Comparison of ENCODE assay signal across 8 cellular contexts in the genomic region with DNA sequence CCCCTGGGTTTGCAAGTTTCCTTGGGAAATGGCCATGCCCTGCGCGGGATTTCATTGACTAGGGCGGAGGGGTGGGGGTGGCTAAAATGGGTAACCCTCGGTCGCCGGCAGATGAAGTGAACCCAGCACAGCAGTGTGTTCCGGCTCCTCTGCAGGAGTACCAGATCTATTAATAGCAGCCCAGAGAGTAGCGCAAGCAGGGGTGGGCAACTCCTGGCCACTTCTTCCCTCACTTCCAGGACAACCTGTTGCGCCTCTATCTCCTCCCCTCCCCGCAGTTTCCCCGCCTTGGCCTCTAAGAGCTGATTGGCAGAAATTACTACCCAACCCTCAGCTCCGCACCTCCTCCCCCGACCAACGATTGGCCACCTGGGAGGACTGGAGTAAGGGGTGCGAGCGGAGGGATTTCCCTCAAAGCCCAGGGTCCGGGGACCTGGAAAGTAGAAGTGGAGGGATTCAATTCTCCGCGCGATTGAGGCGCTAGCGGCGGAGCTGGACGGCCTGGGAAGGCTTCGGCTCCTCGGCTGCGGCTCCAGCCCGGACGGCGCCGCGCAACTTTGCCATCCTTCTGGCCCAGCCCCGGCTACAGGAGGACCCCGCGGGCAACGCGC. TPM values are rescaled to one million over a fixed set of nuclear protein-coding genes. Genes with fewer than 3 reads are reported as not detected.
DNase-seq lines count a peak whose midpoint lies in the region; FAIRE-seq and TF ChIP-seq lines count a peak whose summit lies in the region.

A gene with protein sequence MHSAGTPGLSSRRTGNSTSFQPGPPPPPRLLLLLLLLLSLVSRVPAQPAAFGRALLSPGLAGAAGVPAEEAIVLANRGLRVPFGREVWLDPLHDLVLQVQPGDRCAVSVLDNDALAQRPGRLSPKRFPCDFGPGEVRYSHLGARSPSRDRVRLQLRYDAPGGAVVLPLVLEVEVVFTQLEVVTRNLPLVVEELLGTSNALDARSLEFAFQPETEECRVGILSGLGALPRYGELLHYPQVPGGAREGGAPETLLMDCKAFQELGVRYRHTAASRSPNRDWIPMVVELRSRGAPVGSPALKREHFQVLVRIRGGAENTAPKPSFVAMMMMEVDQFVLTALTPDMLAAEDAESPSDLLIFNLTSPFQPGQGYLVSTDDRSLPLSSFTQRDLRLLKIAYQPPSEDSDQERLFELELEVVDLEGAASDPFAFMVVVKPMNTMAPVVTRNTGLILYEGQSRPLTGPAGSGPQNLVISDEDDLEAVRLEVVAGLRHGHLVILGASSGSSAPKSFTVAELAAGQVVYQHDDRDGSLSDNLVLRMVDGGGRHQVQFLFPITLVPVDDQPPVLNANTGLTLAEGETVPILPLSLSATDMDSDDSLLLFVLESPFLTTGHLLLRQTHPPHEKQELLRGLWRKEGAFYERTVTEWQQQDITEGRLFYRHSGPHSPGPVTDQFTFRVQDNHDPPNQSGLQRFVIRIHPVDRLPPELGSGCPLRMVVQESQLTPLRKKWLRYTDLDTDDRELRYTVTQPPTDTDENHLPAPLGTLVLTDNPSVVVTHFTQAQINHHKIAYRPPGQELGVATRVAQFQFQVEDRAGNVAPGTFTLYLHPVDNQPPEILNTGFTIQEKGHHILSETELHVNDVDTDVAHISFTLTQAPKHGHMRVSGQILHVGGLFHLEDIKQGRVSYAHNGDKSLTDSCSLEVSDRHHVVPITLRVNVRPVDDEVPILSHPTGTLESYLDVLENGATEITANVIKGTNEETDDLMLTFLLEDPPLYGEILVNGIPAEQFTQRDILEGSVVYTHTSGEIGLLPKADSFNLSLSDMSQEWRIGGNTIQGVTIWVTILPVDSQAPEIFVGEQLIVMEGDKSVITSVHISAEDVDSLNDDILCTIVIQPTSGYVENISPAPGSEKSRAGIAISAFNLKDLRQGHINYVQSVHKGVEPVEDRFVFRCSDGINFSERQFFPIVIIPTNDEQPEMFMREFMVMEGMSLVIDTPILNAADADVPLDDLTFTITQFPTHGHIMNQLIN (N-terminal part only) (plus strand): TSS at position 443 of the 611 bp plus-strand sequence. CDS start 268 bp downstream, outside the sequence.

- H3K27ac ChIP-seq in kidney (ENCODE audit: low read depth in 2 of 2, low read length in 2 of 2), result peak within 1 kb of the TSS; percentile 13 to 32
- H3K27ac ChIP-seq in stomach smooth muscle (ENCODE audit: low read length), result no peak within 1 kb of the TSS

- H3K36me3 Mint-ChIP-seq in MCF 10A (ENCODE audit: insufficient read depth, unreplicated experiment), result no peaks in the 10 kb centered on the region

- H3K9me3 ChIP-seq in kidney (ENCODE audit: control insufficient read depth in 1 of 2, low read length in 2 of 2) (no peaks in the 10 kb centered on the region), stomach smooth muscle (ENCODE audit: control insufficient read depth in 2 of 2, low read length in 2 of 2) (no peaks in the 10 kb centered on the region)

- H3K4me3 ChIP-seq in kidney (ENCODE audit: low read length in 2 of 2) (peak within 1 kb of the TSS; percentile 80 to 84), stomach smooth muscle (ENCODE audit: low read length in 2 of 2) (peak within 1 kb of the TSS; percentile 76 to 80)

- DNase-seq in GM13977 (ENCODE audit: low spot score) (peak; percentile 42), NCI-H2196 (lab: John Stamatoyannopoulos, UW; ENCODE audit: unreplicated experiment) (peak; percentile 47), MCF 10A (ENCODE audit: unreplicated experiment) (peak; percentile 73), kidney (peak; percentile 85), NOMO-1 (lab: John Stamatoyannopoulos, UW; ENCODE audit: unreplicated experiment in 2 of 2) (no peak), A172 (ENCODE audit: low spot score) (no peak)
- no peak for DNase-seq in central memory CD4-positive, alpha-beta T cell

- peaks cover 6 to 7% of the 10 kb centered on the region in 2 donors for H3K27me3 ChIP-seq in stomach smooth muscle (ENCODE audit: control insufficient read depth in 1 of 2, insufficient read depth in 2 of 2, low read length in 2 of 2)

- H3K9ac ChIP-seq in kidney (ENCODE audit: low read length in 2 of 2), result peak within 1 kb of the TSS; percentile 8 to 33
- H3K9ac ChIP-seq in stomach smooth muscle (ENCODE audit: low read length in 2 of 2), result peak within 1 kb of the TSS in 1 of 2 donors; percentile 21

- CTCF ChIA-PET in MCF 10A (lab: Yijun Ruan, JAX), result interaction anchor here (0.6 to 5.7 kb wide), 36 partner anchors 7 to 564 kb away, joined by 3 to 119 read pairs (median 4); no protein-coding TSS in a partner anchor

- TF ChIP-seq CTCF in GM13977 (IDR thresholded peaks at IDR 0.05; ENCODE audit: extremely low read depth, insufficient read depth, missing control alignments) (no peak), MCF 10A (IDR thresholded peaks at IDR 0.05; ENCODE audit: unreplicated experiment) (no peak), kidney (IDR thresholded peaks at IDR 0.05; ENCODE audit: borderline replicate concordance, extremely low read depth, insufficient read depth) (no peak)

- H3K36me3 ChIP-seq in kidney (ENCODE audit: control insufficient read depth in 1 of 2, insufficient read depth in 2 of 2, low read length in 2 of 2), result no peaks in the 10 kb centered on the region
- no peaks in the 10 kb centered on the region for H3K36me3 ChIP-seq in stomach smooth muscle (ENCODE audit: control insufficient read depth in 2 of 2, insufficient read depth in 2 of 2, low read length in 2 of 2)

- in situ Hi-C loops in GM13977 (cut with MboI; ENCODE audit: low pct_unique_long_range_greater_than_20kb, low sequenced_read_pairs, unreplicated experiment), result no loop called here

- H3K4me1 ChIP-seq in kidney (ENCODE audit: control insufficient read depth in 1 of 2, insufficient read depth in 1 of 2, low read depth in 1 of 2, low read length in 2 of 2), result peaks cover 3 to 4% of the 10 kb centered on the region in 2 donors
- H3K4me1 ChIP-seq in stomach smooth muscle (ENCODE audit: control insufficient read depth, insufficient read depth, low read length), result peaks cover 16% of the 10 kb centered on the region

- no peak within 1 kb of the TSS for H3K27ac Mint-ChIP-seq in MCF 10A (ENCODE audit: low read depth, unreplicated experiment)

- H3K4me3 Mint-ChIP-seq in MCF 10A (ENCODE audit: unreplicated experiment), result peak within 1 kb of the TSS; percentile 71

- no peaks in the 10 kb centered on the region for H3K27me3 Mint-ChIP-seq in MCF 10A (ENCODE audit: insufficient read depth, unreplicated experiment)

- intact Hi-C loops in MCF 10A (cut with micrococcal nuclease), result loop anchor here (2.0 to 5.0 kb wide), 3 partner anchors 78 to 228 kb away; no protein-coding TSS in a partner anchor
- intact Hi-C loops in kidney (cut with DNase I), result no loop called here

- POLR2A ChIA-PET in MCF 10A (lab: Yijun Ruan, JAX), result interaction anchor here (0.6 to 1.8 kb wide), 5 partner anchors 16 to 1686 kb away, joined by 3 to 8 read pairs (median 5); partner anchors contain the start of gene EXOSC8

- H3K4me1 Mint-ChIP-seq in MCF 10A (ENCODE audit: insufficient read depth, unreplicated experiment), result peaks cover 7% of the 10 kb centered on the region

- no peaks in the 10 kb centered on the region for H3K9me3 Mint-ChIP-seq in MCF 10A (ENCODE audit: unreplicated experiment)

- BruUV-seq in MCF 10A (replicated peaks; lab: Mats Ljungman, UMichigan), result no TSS peak

- no peak for FAIRE-seq in kidney (lab: Jason Lieb, UNC)

RNA-seq across cellular contexts. Expression of the gene that starts here (rescaled TPM):
- total RNA-seq in MCF 10A (2022) (not detected in 2 replicates), kidney (16.9 TPM)
- polyA plus RNA-seq in kidney (ENCODE audit: insufficient read depth, low read depth, low replicate concordance), result 3.6 TPM
- total RNA-seq in A172 (2014; rRNA removed; shearing (Covaris generic)), result not detected in 2 replicates

Comparison
In these comparisons a context has a peak if more than half of its experiments do, and no peak if none do; other contexts are left out.
1. RNA of the gene that starts here (total RNA-seq): 16.9 TPM in kidney (single experiment); not detected in MCF 10A and not detected in A172; every median in the first group is over 10 times any median in the second.
2. Peak in DNase-seq in MCF 10A; RNA of the gene not detected or under 1 TPM.
3. DNase-seq: peak in GM13977 (single experiment), NCI-H2196 (single experiment) and kidney (single experiment); none in central memory CD4-positive, alpha-beta T cell (single experiment), NOMO-1 (0 of 2) and A172 (single experiment).